1 cellular context compared by ENCODE assay signal in the genomic region with DNA sequence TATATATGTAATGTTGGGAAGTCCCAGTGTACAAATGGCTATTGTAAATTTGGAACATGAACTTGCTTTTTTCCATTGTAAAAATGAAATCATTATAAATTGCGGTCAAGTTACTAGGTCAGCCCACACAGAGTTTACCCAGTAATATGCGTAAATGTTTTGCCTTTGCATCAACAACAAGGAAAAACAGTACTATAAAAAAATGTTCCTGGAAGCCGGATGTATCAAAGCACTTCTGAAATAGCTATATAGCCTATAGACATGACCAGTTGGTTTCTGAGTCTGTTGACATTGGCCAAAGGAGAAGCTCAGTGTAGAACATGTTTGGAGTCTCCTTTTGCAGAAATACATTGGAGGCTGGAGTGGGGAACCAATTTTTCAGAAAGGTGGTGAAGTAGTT.
TF ChIP-seq lines count a peak whose summit lies in the region.

No MANE protein-coding gene starts in this region.

TF ChIP-seq in WTC11, 78 proteins besides CTCF, POLR2A, EP300 and RAD21 (continued from another document):
- TF ChIP-seq, protein P1, sequence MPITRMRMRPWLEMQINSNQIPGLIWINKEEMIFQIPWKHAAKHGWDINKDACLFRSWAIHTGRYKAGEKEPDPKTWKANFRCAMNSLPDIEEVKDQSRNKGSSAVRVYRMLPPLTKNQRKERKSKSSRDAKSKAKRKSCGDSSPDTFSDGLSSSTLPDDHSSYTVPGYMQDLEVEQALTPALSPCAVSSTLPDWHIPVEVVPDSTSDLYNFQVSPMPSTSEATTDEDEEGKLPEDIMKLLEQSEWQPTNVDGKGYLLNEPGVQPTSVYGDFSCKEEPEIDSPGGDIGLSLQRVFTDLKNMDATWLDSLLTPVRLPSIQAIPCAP (CRISPR knock-in tag; IDR thresholded peaks at IDR 0.05) = no peak
- TF ChIP-seq, protein P2, sequence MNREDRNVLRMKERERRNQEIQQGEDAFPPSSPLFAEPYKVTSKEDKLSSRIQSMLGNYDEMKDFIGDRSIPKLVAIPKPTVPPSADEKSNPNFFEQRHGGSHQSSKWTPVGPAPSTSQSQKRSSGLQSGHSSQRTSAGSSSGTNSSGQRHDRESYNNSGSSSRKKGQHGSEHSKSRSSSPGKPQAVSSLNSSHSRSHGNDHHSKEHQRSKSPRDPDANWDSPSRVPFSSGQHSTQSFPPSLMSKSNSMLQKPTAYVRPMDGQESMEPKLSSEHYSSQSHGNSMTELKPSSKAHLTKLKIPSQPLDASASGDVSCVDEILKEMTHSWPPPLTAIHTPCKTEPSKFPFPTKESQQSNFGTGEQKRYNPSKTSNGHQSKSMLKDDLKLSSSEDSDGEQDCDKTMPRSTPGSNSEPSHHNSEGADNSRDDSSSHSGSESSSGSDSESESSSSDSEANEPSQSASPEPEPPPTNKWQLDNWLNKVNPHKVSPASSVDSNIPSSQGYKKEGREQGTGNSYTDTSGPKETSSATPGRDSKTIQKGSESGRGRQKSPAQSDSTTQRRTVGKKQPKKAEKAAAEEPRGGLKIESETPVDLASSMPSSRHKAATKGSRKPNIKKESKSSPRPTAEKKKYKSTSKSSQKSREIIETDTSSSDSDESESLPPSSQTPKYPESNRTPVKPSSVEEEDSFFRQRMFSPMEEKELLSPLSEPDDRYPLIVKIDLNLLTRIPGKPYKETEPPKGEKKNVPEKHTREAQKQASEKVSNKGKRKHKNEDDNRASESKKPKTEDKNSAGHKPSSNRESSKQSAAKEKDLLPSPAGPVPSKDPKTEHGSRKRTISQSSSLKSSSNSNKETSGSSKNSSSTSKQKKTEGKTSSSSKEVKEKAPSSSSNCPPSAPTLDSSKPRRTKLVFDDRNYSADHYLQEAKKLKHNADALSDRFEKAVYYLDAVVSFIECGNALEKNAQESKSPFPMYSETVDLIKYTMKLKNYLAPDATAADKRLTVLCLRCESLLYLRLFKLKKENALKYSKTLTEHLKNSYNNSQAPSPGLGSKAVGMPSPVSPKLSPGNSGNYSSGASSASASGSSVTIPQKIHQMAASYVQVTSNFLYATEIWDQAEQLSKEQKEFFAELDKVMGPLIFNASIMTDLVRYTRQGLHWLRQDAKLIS (CRISPR knock-in tag; IDR thresholded peaks at IDR 0.05; ENCODE audit: borderline replicate concordance) = no peak
- TF ChIP-seq, protein P3, sequence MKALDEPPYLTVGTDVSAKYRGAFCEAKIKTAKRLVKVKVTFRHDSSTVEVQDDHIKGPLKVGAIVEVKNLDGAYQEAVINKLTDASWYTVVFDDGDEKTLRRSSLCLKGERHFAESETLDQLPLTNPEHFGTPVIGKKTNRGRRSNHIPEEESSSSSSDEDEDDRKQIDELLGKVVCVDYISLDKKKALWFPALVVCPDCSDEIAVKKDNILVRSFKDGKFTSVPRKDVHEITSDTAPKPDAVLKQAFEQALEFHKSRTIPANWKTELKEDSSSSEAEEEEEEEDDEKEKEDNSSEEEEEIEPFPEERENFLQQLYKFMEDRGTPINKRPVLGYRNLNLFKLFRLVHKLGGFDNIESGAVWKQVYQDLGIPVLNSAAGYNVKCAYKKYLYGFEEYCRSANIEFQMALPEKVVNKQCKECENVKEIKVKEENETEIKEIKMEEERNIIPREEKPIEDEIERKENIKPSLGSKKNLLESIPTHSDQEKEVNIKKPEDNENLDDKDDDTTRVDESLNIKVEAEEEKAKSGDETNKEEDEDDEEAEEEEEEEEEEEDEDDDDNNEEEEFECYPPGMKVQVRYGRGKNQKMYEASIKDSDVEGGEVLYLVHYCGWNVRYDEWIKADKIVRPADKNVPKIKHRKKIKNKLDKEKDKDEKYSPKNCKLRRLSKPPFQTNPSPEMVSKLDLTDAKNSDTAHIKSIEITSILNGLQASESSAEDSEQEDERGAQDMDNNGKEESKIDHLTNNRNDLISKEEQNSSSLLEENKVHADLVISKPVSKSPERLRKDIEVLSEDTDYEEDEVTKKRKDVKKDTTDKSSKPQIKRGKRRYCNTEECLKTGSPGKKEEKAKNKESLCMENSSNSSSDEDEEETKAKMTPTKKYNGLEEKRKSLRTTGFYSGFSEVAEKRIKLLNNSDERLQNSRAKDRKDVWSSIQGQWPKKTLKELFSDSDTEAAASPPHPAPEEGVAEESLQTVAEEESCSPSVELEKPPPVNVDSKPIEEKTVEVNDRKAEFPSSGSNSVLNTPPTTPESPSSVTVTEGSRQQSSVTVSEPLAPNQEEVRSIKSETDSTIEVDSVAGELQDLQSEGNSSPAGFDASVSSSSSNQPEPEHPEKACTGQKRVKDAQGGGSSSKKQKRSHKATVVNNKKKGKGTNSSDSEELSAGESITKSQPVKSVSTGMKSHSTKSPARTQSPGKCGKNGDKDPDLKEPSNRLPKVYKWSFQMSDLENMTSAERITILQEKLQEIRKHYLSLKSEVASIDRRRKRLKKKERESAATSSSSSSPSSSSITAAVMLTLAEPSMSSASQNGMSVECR (CRISPR knock-in tag; IDR thresholded peaks at IDR 0.05; ENCODE audit: borderline replicate concordance) = no peak
- TF ChIP-seq SOX15 (CRISPR knock-in tag; IDR thresholded peaks at IDR 0.05) (no peak), ZNF423 (CRISPR knock-in tag; IDR thresholded peaks at IDR 0.05) (no peak), NFE2L1 (CRISPR knock-in tag; IDR thresholded peaks at IDR 0.05) (no peak), ATF6 (CRISPR knock-in tag; IDR thresholded peaks at IDR 0.05) (no peak), JUN (CRISPR knock-in tag; IDR thresholded peaks at IDR 0.05) (no peak)
- TF ChIP-seq, protein P4, sequence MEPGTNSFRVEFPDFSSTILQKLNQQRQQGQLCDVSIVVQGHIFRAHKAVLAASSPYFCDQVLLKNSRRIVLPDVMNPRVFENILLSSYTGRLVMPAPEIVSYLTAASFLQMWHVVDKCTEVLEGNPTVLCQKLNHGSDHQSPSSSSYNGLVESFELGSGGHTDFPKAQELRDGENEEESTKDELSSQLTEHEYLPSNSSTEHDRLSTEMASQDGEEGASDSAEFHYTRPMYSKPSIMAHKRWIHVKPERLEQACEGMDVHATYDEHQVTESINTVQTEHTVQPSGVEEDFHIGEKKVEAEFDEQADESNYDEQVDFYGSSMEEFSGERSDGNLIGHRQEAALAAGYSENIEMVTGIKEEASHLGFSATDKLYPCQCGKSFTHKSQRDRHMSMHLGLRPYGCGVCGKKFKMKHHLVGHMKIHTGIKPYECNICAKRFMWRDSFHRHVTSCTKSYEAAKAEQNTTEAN (CRISPR knock-in tag; IDR thresholded peaks at IDR 0.05) = no peak
